9 cellular contexts compared by ENCODE assay signal in the genomic region with DNA sequence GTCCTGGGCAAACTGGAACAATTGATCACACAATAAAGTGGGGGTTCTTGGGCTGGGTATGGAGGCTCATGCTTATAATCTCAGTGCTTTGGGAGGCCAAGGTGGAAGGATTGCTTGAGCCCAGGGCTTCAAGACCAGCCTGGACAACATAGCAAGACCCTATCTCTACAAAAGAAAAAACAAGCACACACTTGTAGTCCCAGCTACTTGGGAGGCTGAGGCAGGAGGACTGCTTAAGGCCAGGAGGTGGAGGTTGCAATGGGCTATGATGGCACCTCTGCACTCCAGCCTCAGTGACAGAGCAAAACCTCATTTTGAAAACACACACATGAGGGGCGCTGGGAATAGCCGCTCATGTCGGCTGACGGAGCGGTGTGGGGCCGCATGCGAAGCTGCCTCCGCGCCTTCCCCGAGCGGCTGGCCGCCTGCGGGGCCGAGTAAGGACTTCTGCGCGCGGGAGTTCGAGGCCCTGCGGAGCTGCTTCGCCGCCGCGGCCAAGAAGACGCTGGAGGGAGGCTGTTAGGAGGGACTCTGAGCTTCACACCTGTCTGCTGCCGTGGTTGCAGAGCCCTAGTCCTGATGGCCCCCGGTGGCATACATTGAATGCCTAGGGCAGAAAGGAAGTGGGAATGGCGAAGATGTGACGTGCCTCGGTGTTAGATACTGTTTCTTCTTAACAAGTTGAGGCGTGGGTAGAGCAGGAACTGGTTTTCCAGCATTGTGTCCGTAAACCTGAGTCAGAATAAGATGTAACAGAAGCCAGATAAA. TPM values are rescaled to one million over a fixed set of nuclear protein-coding genes. Genes with fewer than 3 reads are reported as not detected.
DNase-seq lines count a peak whose midpoint lies in the region; ATAC-seq and TF ChIP-seq lines count a peak whose summit lies in the region.
"Had no signal": no experiment of that assay in that cellular context is flagged by ENCODE, and none has a peak within 500 bp of the region (broad histone marks: within the 10 kb centered on the region; RNA-seq: fewer than 3 reads in every experiment).

No MANE protein-coding gene starts in this region.

- no peaks in the 10 kb centered on the region for H3K27me3 ChIP-seq in mammary epithelial cell (ENCODE audit: insufficient read depth, low read length)
- no peaks in the 10 kb centered on the region for H3K27me3 ChIP-seq in sigmoid colon
- H3K27me3 ChIP-seq in BE2C = no peaks in the 10 kb centered on the region

- in situ Hi-C loops in mammary epithelial cell (cut with MboI; ENCODE audit: low sequenced_read_pairs in 2 of 2) = loop anchor here in 1 of 2 donors (10.0 kb wide), 1 partner anchor 62 kb away; the partner anchor contains the start of gene H3-3A

- DNase-seq in NCI-H146 (lab: John Stamatoyannopoulos, UW) = peak; percentile 34
- DNase-seq in NCI-H146 treated with DMSO at 0.1 percent for 48 hours (lab: John Stamatoyannopoulos, UW; ENCODE audit: unreplicated experiment) = no peak
- peak; percentile 91 for DNase-seq in mammary epithelial cell
- DNase-seq in sigmoid colon = peak; percentile 54
- DNase-seq in activated CD8-positive, alpha-beta memory T cell treated with anti-CD3 and anti-CD28 coated beads, Interleukin-2, amount 50 U/mL, for 48 hours = no peak
- DNase-seq in BE2C = no peak
- DNase-seq: activated CD4-positive, alpha-beta T cell treated with anti-CD3 and anti-CD28 coated beads for 4 hours had no signal

- no peaks in the 10 kb centered on the region for H4K20me1 ChIP-seq in mammary epithelial cell (ENCODE audit: insufficient read depth, low read length)

- H3K9ac ChIP-seq in mammary epithelial cell (ENCODE audit: insufficient read depth, low read length) = no peak overlapping the region

- TF ChIP-seq CTCF in mammary epithelial cell (conservative IDR thresholded peaks at IDR 0.05 in 1 of 2, IDR thresholded peaks at IDR 0.05 in 1 of 2; ENCODE audit: extremely low read depth in 1 of 2, insufficient read depth in 1 of 2, low read depth in 1 of 2, low read length in 2 of 2) (no peak), sigmoid colon (IDR thresholded peaks at IDR 0.05) (no peak), BE2C (IDR thresholded peaks at IDR 0.05; ENCODE audit: low read depth, low read length) (no peak)

- dilution Hi-C loops in mammary epithelial cell (cut with HindIII; ENCODE audit: low sequenced_read_pairs) = no loop called here

- H3K36me3 ChIP-seq in mammary epithelial cell (ENCODE audit: insufficient read depth, low read length) (no peaks in the 10 kb centered on the region), sigmoid colon (no peaks in the 10 kb centered on the region), BE2C (no peaks in the 10 kb centered on the region)

- H3K27ac ChIP-seq in mammary epithelial cell (ENCODE audit: insufficient read depth, low read depth, low read length) = no peak overlapping the region
- peak overlapping the region in 1 of 4 donors; percentile 46 for H3K27ac ChIP-seq in sigmoid colon

- no peak overlapping the region for H3K4me2 ChIP-seq in mammary epithelial cell (ENCODE audit: insufficient read depth, low read depth, low read length)

- no peak overlapping the region for H3K4me3 ChIP-seq in mammary epithelial cell (replicated peaks in 1 of 3; ENCODE audit: insufficient read depth in 1 of 3, low read depth in 2 of 3, low read length in 3 of 3)
- no peak overlapping the region for H3K4me3 ChIP-seq in sigmoid colon
- no peak overlapping the region for H3K4me3 ChIP-seq in BE2C (ENCODE audit: low read depth, low read length)

- H2AFZ ChIP-seq in mammary epithelial cell (ENCODE audit: low read depth, low read length) = peak overlapping the region; percentile 47

- no peaks in the 10 kb centered on the region for H3K79me2 ChIP-seq in mammary epithelial cell (ENCODE audit: insufficient read depth, low read length)

- ATAC-seq in HG03097 (IDR thresholded peaks at IDR 0.05; ENCODE audit: low FRiP score, unreplicated experiment) = peak; percentile 5
- ATAC-seq in HG03342 (IDR thresholded peaks at IDR 0.05; ENCODE audit: unreplicated experiment) = no peak

- peaks cover 45% of the 10 kb centered on the region for H3K4me1 ChIP-seq in mammary epithelial cell (ENCODE audit: insufficient read depth, low read length)
- peaks cover 0 to 10% (median 7%) of the 10 kb centered on the region in 4 donors for H3K4me1 ChIP-seq in sigmoid colon
- H3K4me1 ChIP-seq in BE2C = no peaks in the 10 kb centered on the region; the same call in 1 of the 2 replicates

- TF ChIP-seq EP300 in sigmoid colon (IDR thresholded peaks at IDR 0.05) = no peak

- intact Hi-C loops in mammary epithelial cell (cut with micrococcal nuclease) = loop anchor here (5.0 to 10.0 kb wide), 2 partner anchors 280 to 498 kb away; partner anchors contain the start of gene PARP1
- intact Hi-C loops in sigmoid colon (cut with DNase I) = no loop called here

- TF ChIP-seq POLR2A in sigmoid colon (IDR thresholded peaks at IDR 0.05) = no peak

- 46% methylated on average over 9 of the region's 31 CpGs for whole genome bisulfite sequencing in mammary epithelial cell (ENCODE audit: low coverage, missing lambda C conversion rate)
- 38 to 53% methylated on average over 31 of the region's 31 CpGs for WGBS in sigmoid colon, 2 donors

- CTCF ChIA-PET in mammary epithelial cell (lab: Charles Lee; ENCODE audit: low non-redundant PET) = no interaction called here

- H3K9me3 ChIP-seq in mammary epithelial cell (replicated peaks; ENCODE audit: insufficient read depth, low read length) = no peaks in the 10 kb centered on the region
- H3K9me3 ChIP-seq in sigmoid colon = no peaks in the 10 kb centered on the region
- H3K9me3 ChIP-seq in BE2C = no peaks in the 10 kb centered on the region

- no TSS peak for BruUV-seq in mammary epithelial cell (replicated peaks; lab: Mats Ljungman, UMichigan)

RNA-seq across cellular contexts. Expression of gene ACBD3, which starts 59.5 kb away (rescaled TPM):
- 10 to 100 TPM; 50.3 to 53.2 TPM for total RNA-seq in mammary epithelial cell
- 21.4 TPM for polyA plus RNA-seq in mammary epithelial cell
- polyA minus RNA-seq in mammary epithelial cell = 27.1 TPM
- 10 to 100 TPM; 32.9 to 37.8 (median 33.9) TPM for total RNA-seq in sigmoid colon
- polyA plus RNA-seq in sigmoid colon = 10 to 100 TPM; 23.7 to 29.4 (median 28.4) TPM
- polyA plus RNA-seq in BE2C (2012; ENCODE audit: insufficient read depth, insufficient read length, low read depth) = 67.4 TPM

Comparison
In these comparisons a context has a peak if more than half of its experiments do, and no peak if none do; other contexts are left out.
1. DNase-seq: peak in NCI-H146 (single experiment), mammary epithelial cell (single experiment) and sigmoid colon (single experiment); none in NCI-H146 treated with DMSO at 0.1 percent for 48 hours (single experiment), activated CD8-positive, alpha-beta memory T cell treated with anti-CD3 and anti-CD28 coated beads, Interleukin-2, amount 50 U/mL, for 48 hours (single experiment) and BE2C (single experiment).